ENCODE assay signal across 8 cellular contexts in the genomic region with DNA sequence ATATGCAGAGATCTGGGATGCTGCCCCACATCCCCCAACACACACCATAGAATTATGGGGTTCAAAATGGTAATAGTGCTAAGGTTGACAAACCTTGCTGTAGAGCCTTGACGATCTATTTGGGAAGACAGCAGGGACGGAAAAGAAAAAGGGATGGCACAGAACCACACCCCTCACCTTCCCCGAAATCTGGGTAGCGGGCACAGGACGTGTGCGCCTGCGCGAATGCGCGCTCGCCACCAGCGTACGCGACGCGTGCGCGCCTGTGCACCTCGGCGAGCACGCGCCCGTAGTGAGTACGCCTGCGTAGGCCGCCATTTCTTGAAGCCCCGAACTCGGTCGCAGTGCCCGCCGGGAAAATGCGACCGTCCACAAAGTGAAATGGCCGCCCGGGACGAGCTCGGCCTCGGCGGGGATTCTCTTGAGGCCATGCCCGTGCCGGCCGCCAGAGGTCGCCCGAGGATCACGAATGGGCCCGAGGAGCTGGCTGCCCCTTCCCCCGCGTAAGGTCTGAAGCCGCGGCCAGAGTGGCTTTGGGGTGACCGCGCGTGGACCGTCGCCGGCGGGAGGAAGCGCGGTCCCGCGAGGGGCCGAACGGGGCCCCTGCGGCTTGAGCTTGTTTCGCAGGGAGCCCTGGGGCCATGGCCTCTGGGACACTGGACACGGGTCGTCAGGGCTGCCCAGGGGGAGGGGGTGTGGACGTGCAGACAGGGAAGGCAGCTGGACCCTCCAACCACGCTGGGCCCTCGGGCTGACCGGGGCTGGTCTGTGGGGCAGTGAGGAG. TPM values are rescaled to one million over a fixed set of nuclear protein-coding genes. Genes with fewer than 3 reads are reported as not detected.
DNase-seq lines count a peak whose midpoint lies in the region; ATAC-seq lines count a peak whose summit lies in the region.

No MANE protein-coding gene starts in this region.

- H3K4me3 ChIP-seq in BLaER1: peak overlapping the region; percentile 72

- H3K4me2 ChIP-seq in BLaER1: peak overlapping the region; percentile 79

- intact Hi-C loops in activated CD4-positive, alpha-beta T cell treated with anti-CD3 and anti-CD28 coated beads for 36 hours (cut with DNase I, micrococcal nuclease): loop anchor here (1.0 to 5.0 kb wide), 10 partner anchors 17 to 1545 kb away; a partner anchor contains a TSS

- CTCF ChIA-PET in activated CD4-positive, alpha-beta T cell treated with anti-CD3 and anti-CD28 coated beads for 36 hours (lab: Charles Lee): interaction anchor here (0.6 to 2.5 kb wide), 16 partner anchors 9 to 725 kb away, joined by 3 to 20 read pairs (median 4); a partner anchor contains a TSS

- POLR2A ChIA-PET in activated CD4-positive, alpha-beta T cell treated with anti-CD3 and anti-CD28 coated beads for 36 hours (lab: Charles Lee): no interaction called here

- no peaks in the 10 kb centered on the region for H3K9me3 ChIP-seq in BLaER1

- peak overlapping the region; percentile 78 for H3K4me3 Mint-ChIP-seq in activated CD4-positive, alpha-beta T cell treated with anti-CD3 and anti-CD28 coated beads for 36 hours

- no peaks in the 10 kb centered on the region for H3K36me3 Mint-ChIP-seq in activated CD4-positive, alpha-beta T cell treated with anti-CD3 and anti-CD28 coated beads for 36 hours (ENCODE audit: low read depth)

- H3K27me3 ChIP-seq in BLaER1: peaks cover 75% of the 10 kb centered on the region

- peaks cover 5% of the 10 kb centered on the region for H3K4me1 Mint-ChIP-seq in activated CD4-positive, alpha-beta T cell treated with anti-CD3 and anti-CD28 coated beads for 36 hours

- H3K9me3 Mint-ChIP-seq in activated CD4-positive, alpha-beta T cell treated with anti-CD3 and anti-CD28 coated beads for 36 hours (ENCODE audit: low read depth): no peaks in the 10 kb centered on the region

- peak; percentile 82 for DNase-seq in GM19238 (ENCODE audit: insufficient read length, low spot score)
- DNase-seq in NCI-H460 (ENCODE audit: extremely low read depth, low read depth): peak; percentile 92
- peak; percentile 92 for DNase-seq in activated CD4-positive, alpha-beta T cell treated with anti-CD3 and anti-CD28 coated beads for 36 hours
- peak; percentile 61 for DNase-seq in kidney glomerular epithelial cell (lab: John Stamatoyannopoulos, UW)
- peak; percentile 67 to 76 for DNase-seq in stimulated activated CD4-positive, alpha-beta T cell treated with anti-CD3 and anti-CD28 coated beads, Interleukin-1b, Interleukin-23, amount 100 ng/mL, for 1 hour (ENCODE audit: low read depth in 2 of 2)

- no peaks in the 10 kb centered on the region for H3K27me3 Mint-ChIP-seq in activated CD4-positive, alpha-beta T cell treated with anti-CD3 and anti-CD28 coated beads for 36 hours

- H3K36me3 ChIP-seq in BLaER1: no peaks in the 10 kb centered on the region

- H3K27ac ChIP-seq in BLaER1 (peak overlapping the region; percentile 88), cingulate gyrus (ENCODE audit: low read depth, low read length) (peak overlapping the region; percentile 92)

- H3K9ac ChIP-seq in BLaER1: peak overlapping the region; percentile 85

- peak; percentile 90 for ATAC-seq in HG03439 (IDR thresholded peaks at IDR 0.05; ENCODE audit: unreplicated experiment)
- ATAC-seq in activated CD4-positive, alpha-beta T cell treated with anti-CD3 and anti-CD28 coated beads for 36 hours: peak; percentile 96

- peaks cover 13% of the 10 kb centered on the region; the same call in 1 of the 2 replicates for H4K20me1 ChIP-seq in BLaER1

- H3K4me1 ChIP-seq in BLaER1: peaks cover 18% of the 10 kb centered on the region; the same call in 1 of the 2 replicates

- peak overlapping the region; percentile 77 for H3K27ac Mint-ChIP-seq in activated CD4-positive, alpha-beta T cell treated with anti-CD3 and anti-CD28 coated beads for 36 hours

RNA-seq across cellular contexts. Expression of a gene that starts 43.7 kb away (rescaled TPM):
- total RNA-seq in NCI-H460 (2014; rRNA removed; shearing (Covaris generic)): 1.3 and 1.4 TPM in 2 replicates
- 0.88 and 2.2 TPM in 2 replicates for polyA plus RNA-seq in NCI-H460 (2014; cell fraction: nucleus; rRNA removed)
- 1 to 10 TPM; 2.0 to 2.1 TPM for total RNA-seq in activated CD4-positive, alpha-beta T cell treated with anti-CD3 and anti-CD28 coated beads for 36 hours

RNA-seq across cellular contexts. Expression of a gene that starts 52.4 kb away (rescaled TPM):
- not detected in 2 replicates for total RNA-seq in NCI-H460 (2014; rRNA removed; shearing (Covaris generic))
- not detected in 2 replicates for polyA plus RNA-seq in NCI-H460 (2014; cell fraction: nucleus; rRNA removed)
- under 1 TPM in 1 of 2 experiments, not detected in 1; 0.05 TPM for total RNA-seq in activated CD4-positive, alpha-beta T cell treated with anti-CD3 and anti-CD28 coated beads for 36 hours

Comparison
In these comparisons a context has a peak if more than half of its experiments do, and no peak if none do; other contexts are left out.
1. Peak in every context shown above with its lines: DNase-seq, ATAC-seq, H3K4me3 ChIP-seq and H3K27ac ChIP-seq.